In genomic region chr10:129465796-129466702, GRCh38 we compare ENCODE assay signal across 8 cellular contexts. TPM values are rescaled to one million over a fixed set of nuclear protein-coding genes. Genes with fewer than 3 reads are reported as not detected.
DNase-seq lines count a peak whose midpoint lies in the region; ATAC-seq and TF ChIP-seq lines count a peak whose summit lies in the region.

No MANE protein-coding gene starts in this region.

- intact Hi-C loops in dorsolateral prefrontal cortex (cut with DNase I): loop anchor here in 1 of 2 donors (5.0 to 10.0 kb wide), 2 partner anchors 669 to 939 kb away; partner anchors contain the start of gene GLRX3

- TF ChIP-seq CTCF in dorsolateral prefrontal cortex (IDR thresholded peaks at IDR 0.05 in 54 of 56, conservative IDR thresholded peaks at IDR 0.05 in 2 of 56; ENCODE audit: low read depth in 1 of 56, partially characterized antibody in 56 of 56) (no peak), omental fat pad (IDR thresholded peaks at IDR 0.05) (no peak)

- peaks cover 5 to 13% (median 11%) of the 10 kb centered on the region in 3 donors for H3K4me1 Mint-ChIP-seq in IgD-negative memory B cell

- H3K27me3 ChIP-seq in dorsolateral prefrontal cortex: no peaks in the 10 kb centered on the region

- peak overlapping the region; percentile 39 to 89 (median 79) for H3K4me3 Mint-ChIP-seq in IgD-negative memory B cell

- H3K27ac Mint-ChIP-seq in IgD-negative memory B cell: peak overlapping the region; percentile 2 to 85 (median 47)

- H3K36me3 Mint-ChIP-seq in IgD-negative memory B cell: no peaks in the 10 kb centered on the region

- no peaks in the 10 kb centered on the region for H3K9me3 Mint-ChIP-seq in IgD-negative memory B cell

- no peaks in the 10 kb centered on the region for H3K27me3 Mint-ChIP-seq in IgD-negative memory B cell

- peak overlapping the region; percentile 50 to 93 (median 82) for H3K4me3 ChIP-seq in dorsolateral prefrontal cortex

- DNase-seq in dorsolateral prefrontal cortex: no peak
- no peak for DNase-seq in omental fat pad (ENCODE audit: low spot score)
- no peak for DNase-seq in NCI-H2171 (lab: John Stamatoyannopoulos, UW)
- DNase-seq in HT-29 (ENCODE audit: low spot score): no peak
- no peak for DNase-seq in NCI-H1694 treated with DMSO at 0.1 percent for 48 hours (lab: John Stamatoyannopoulos, UW)

- peak overlapping the region in 54 of 59 donors; percentile 15 to 94 (median 82) for H3K27ac ChIP-seq in dorsolateral prefrontal cortex

- ATAC-seq in GM21381 (IDR thresholded peaks at IDR 0.05; ENCODE audit: unreplicated experiment) (peak; percentile 5), omental fat pad (ENCODE audit: low FRiP score) (peak; percentile 11), HG03469 (IDR thresholded peaks at IDR 0.05; ENCODE audit: unreplicated experiment) (no peak)

RNA-seq across cellular contexts. Expression of gene MGMT, which starts 1.0 kb away (rescaled TPM):
- 35.1 TPM for polyA plus RNA-seq in IgD-negative memory B cell
- total RNA-seq in dorsolateral prefrontal cortex (10 to 100 TPM in 112 of 120 experiments, 1 to 10 TPM in 8; 5.3 to 23.9 (median 15.3) TPM), omental fat pad (10 to 100 TPM; 27.3 to 56.6 (median 35.4) TPM)
- 25.7 and 32.7 TPM in 2 replicates for total RNA-seq in HT-29 (2014; rRNA removed; shearing (Covaris generic))
